20 cellular contexts compared by ENCODE assay signal in the genomic region with DNA sequence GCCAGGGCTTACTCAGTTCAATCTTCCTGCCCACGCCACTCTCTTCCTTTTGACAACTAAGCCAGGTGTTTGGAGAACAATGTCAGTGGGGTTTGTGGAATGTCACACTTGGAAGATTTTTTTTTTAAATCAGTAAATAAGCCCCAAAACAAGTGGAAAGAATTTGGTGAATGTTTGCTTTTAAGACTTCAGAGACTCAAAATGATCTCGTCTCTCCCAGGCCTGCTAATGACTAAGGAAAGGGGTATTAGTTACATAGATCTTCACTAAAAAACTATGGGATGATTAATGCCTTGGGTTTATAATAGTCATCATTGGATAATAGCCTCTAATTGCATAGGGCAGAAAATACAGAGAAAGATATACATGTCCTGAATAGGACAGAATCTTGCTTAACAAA.
A peak's percentile ranks its signal among the peaks of the same experiment; 100 is the strongest.
DNase-seq lines count a peak whose midpoint lies in the region; ATAC-seq, FAIRE-seq and TF ChIP-seq lines count a peak whose summit lies in the region.
"Had no signal": no experiment of that assay in that cellular context is flagged by ENCODE, and none has a peak within 500 bp of the region (broad histone marks: within the 10 kb centered on the region; RNA-seq: fewer than 3 reads in every experiment).

No MANE protein-coding gene starts in this region.

- no peak for ATAC-seq in GM18867 (IDR thresholded peaks at IDR 0.05; ENCODE audit: unreplicated experiment)
- no peak for ATAC-seq in effector memory CD8-positive, alpha-beta T cell (replicated peaks)
- ATAC-seq: Panc1, SK-N-SH treated with all-trans-retinoic acid at 6 μM for 48 hours had no signal

- H2AK5ac ChIP-seq in mesenchymal stem cell (ENCODE audit: low read length, severe bottlenecking), result no peak overlapping the region

- H3K36me3 ChIP-seq in endodermal cell (ENCODE audit: control insufficient read depth, insufficient read depth, low read length), result no peaks in the 10 kb centered on the region
- H3K36me3 ChIP-seq in mesenchymal stem cell (ENCODE audit: control insufficient read depth in 1 of 2, insufficient read depth in 2 of 2, low read depth in 1 of 2, low read length in 2 of 2), result no peaks in the 10 kb centered on the region

- no peaks in the 10 kb centered on the region for H3K27me3 ChIP-seq in endodermal cell (ENCODE audit: control insufficient read depth, insufficient read depth, low read length, poor library complexity, severe bottlenecking)
- no peaks in the 10 kb centered on the region for H3K27me3 ChIP-seq in mesenchymal stem cell (ENCODE audit: control insufficient read depth in 1 of 2, insufficient read depth in 1 of 2, low read length in 2 of 2)

- no peak overlapping the region for H2AFZ ChIP-seq in mesenchymal stem cell (ENCODE audit: low read depth, low read length)

- no peaks in the 10 kb centered on the region for H3K79me1 ChIP-seq in mesenchymal stem cell (replicated peaks; ENCODE audit: low read length, poor library complexity, severe bottlenecking)

- H3K4me3 Mint-ChIP-seq in endodermal cell, result no peak overlapping the region
- H3K4me3 Mint-ChIP-seq in effector memory CD8-positive, alpha-beta T cell, result no peak overlapping the region

- H3K36me3 Mint-ChIP-seq in endodermal cell (ENCODE audit: low read depth), result no peaks in the 10 kb centered on the region
- no peaks in the 10 kb centered on the region for H3K36me3 Mint-ChIP-seq in effector memory CD8-positive, alpha-beta T cell (ENCODE audit: insufficient read depth)

- H3K4me2 ChIP-seq in mesenchymal stem cell (ENCODE audit: low read length, poor library complexity, severe bottlenecking), result no peak overlapping the region

- H3K9me3 Mint-ChIP-seq in endodermal cell, result no peaks in the 10 kb centered on the region
- peaks cover 0 to 6% of the 10 kb centered on the region in 2 donors for H3K9me3 Mint-ChIP-seq in effector memory CD8-positive, alpha-beta T cell

- no peak overlapping the region for H3K4ac ChIP-seq in mesenchymal stem cell (ENCODE audit: low read depth in 1 of 2, low read length in 2 of 2)

- no peak overlapping the region for H2BK15ac ChIP-seq in mesenchymal stem cell (ENCODE audit: low read depth, poor library complexity, severe bottlenecking)

- H2BK5ac ChIP-seq in mesenchymal stem cell (ENCODE audit: low read depth, low read length, poor library complexity, severe bottlenecking), result no peak overlapping the region

- H2BK12ac ChIP-seq in mesenchymal stem cell (ENCODE audit: low read length in 2 of 2), result no peak overlapping the region

- H4K91ac ChIP-seq in mesenchymal stem cell (ENCODE audit: low read length), result no peak overlapping the region

- H3K27ac Mint-ChIP-seq in endodermal cell, result peak overlapping the region; percentile 13
- H3K27ac Mint-ChIP-seq in effector memory CD8-positive, alpha-beta T cell, result no peak overlapping the region

- H3K4me1 ChIP-seq in endodermal cell (ENCODE audit: control insufficient read depth, insufficient read depth, low read length), result peaks cover 4% of the 10 kb centered on the region
- H3K4me1 ChIP-seq in mesenchymal stem cell (ENCODE audit: control insufficient read depth, insufficient read depth, low read depth, low read length), result no peaks in the 10 kb centered on the region

- H3K27ac ChIP-seq in endodermal cell (ENCODE audit: low read depth, low read length) (no peak overlapping the region), mesenchymal stem cell (ENCODE audit: low read length, poor library complexity, severe bottlenecking) (no peak overlapping the region)
- H3K27ac ChIP-seq: C4-2B had no signal

- H3K4me1 Mint-ChIP-seq in endodermal cell, result peaks cover 12% of the 10 kb centered on the region
- no peaks in the 10 kb centered on the region for H3K4me1 Mint-ChIP-seq in effector memory CD8-positive, alpha-beta T cell (ENCODE audit: low read depth in 2 of 2)

- no peak overlapping the region for H3K18ac ChIP-seq in mesenchymal stem cell (ENCODE audit: low read depth in 1 of 2, low read length in 2 of 2)

- H3K4me3 ChIP-seq in endodermal cell (ENCODE audit: low read length) (no peak overlapping the region), mesenchymal stem cell (ENCODE audit: insufficient read depth in 1 of 2, low read depth in 1 of 2, low read length in 2 of 2) (no peak overlapping the region)

- H3K9me3 ChIP-seq in endodermal cell (ENCODE audit: control insufficient read depth, low read length) (no peaks in the 10 kb centered on the region), mesenchymal stem cell (ENCODE audit: control insufficient read depth, low read length) (no peaks in the 10 kb centered on the region)

- H2BK120ac ChIP-seq in mesenchymal stem cell (ENCODE audit: low read depth, low read length), result no peak overlapping the region

- DNase-seq in A172 (ENCODE audit: low spot score) (peak; percentile 3), HS-5 (ENCODE audit: low read depth) (peak; percentile 58), endodermal cell (no peak), mesenchymal stem cell (no peak), D721Med (ENCODE audit: insufficient read length, low spot score) (no peak), frontal cortex (ENCODE audit: low spot score in 2 of 2) (no peak)
- DNase-seq in effector memory CD8-positive, alpha-beta T cell, result no peak
- DNase-seq: 8988T, KBM-7, NCI-H1092 treated with DMSO at 0.1 percent for 48 hours, NCI-H187, NCI-H2171, NCI-H446 treated with DMSO at 0.1 percent for 48 hours, NCI-H82, SHP77 had no signal

- 64% methylated on average over 2 of the region's 2 CpGs; no CpG with 5 or more reads in 1 of the 2 experiments for WGBS in endodermal cell (ENCODE audit: insufficient coverage in 1 of 2, insufficient read length in 1 of 2), 2 experiments
- WGBS in mesenchymal stem cell, result 100% methylated on average over 1 of the region's 2 CpGs

- H3K9ac ChIP-seq in endodermal cell (ENCODE audit: extremely low read depth, low read length, poor library complexity, severe bottlenecking) (peak overlapping the region; percentile 5), mesenchymal stem cell (ENCODE audit: low read length) (peak overlapping the region; percentile 6)

- H3K23ac ChIP-seq in mesenchymal stem cell (ENCODE audit: low read length in 2 of 2), result no peak overlapping the region

- no peaks in the 10 kb centered on the region for H3K27me3 Mint-ChIP-seq in endodermal cell (ENCODE audit: insufficient read depth)
- no peaks in the 10 kb centered on the region for H3K27me3 Mint-ChIP-seq in effector memory CD8-positive, alpha-beta T cell

- no peak for FAIRE-seq in D721Med (lab: Jason Lieb, UNC)
- no peak for FAIRE-seq in frontal cortex (lab: Jason Lieb, UNC)
- FAIRE-seq: G401.6 had no signal

- TF ChIP-seq CTCF in endodermal cell (conservative IDR thresholded peaks at IDR 0.05) (no peak), D721Med (IDR thresholded peaks at IDR 0.05; ENCODE audit: insufficient read depth, missing control alignments) (no peak)

- H3K14ac ChIP-seq in mesenchymal stem cell (ENCODE audit: low read length in 2 of 2), result no peak overlapping the region

- H4K8ac ChIP-seq in mesenchymal stem cell (ENCODE audit: low read length), result no peak overlapping the region

Comparison
In these comparisons a context has a peak if more than half of its experiments do, and no peak if none do; other contexts are left out.
1. DNase-seq: peak in A172 (single experiment) and HS-5 (single experiment); none in endodermal cell (single experiment), mesenchymal stem cell (single experiment), D721Med (single experiment), frontal cortex (0 of 2) and effector memory CD8-positive, alpha-beta T cell (0 of 3).